20 cellular contexts compared by ENCODE assay signal in the genomic region with DNA sequence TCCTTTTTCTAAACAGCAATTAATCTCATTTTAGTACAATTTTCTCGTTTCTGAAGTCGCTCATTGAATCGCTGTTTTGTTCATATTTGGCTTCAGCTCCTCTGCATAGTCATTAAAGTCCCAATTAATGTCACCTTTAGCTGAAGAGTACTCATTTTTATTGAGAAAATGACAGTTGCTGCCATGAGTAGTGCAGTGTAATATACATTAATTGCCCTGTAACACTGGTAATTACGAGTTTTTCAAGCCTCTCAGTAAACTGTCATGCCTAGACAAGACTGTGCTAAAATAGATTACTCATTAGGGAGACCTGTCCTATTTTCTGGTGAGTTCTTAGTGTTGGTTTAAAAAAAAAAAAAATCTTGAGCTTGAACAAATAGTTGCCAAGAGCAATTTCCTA.
A peak's percentile ranks its signal among the peaks of the same experiment; 100 is the strongest.
DNase-seq lines count a peak whose midpoint lies in the region; ATAC-seq lines count a peak whose summit lies in the region.
"Had no signal": no experiment of that assay in that cellular context is flagged by ENCODE, and none has a peak within 500 bp of the region (broad histone marks: within the 10 kb centered on the region; RNA-seq: fewer than 3 reads in every experiment).

No MANE protein-coding gene starts in this region.

- peaks cover 12 to 18% (median 18%) of the 10 kb centered on the region in 3 donors for H3K36me3 Mint-ChIP-seq in immature natural killer cell
- peaks cover 36% of the 10 kb centered on the region for H3K36me3 Mint-ChIP-seq in stimulated activated memory B cell treated with anti-CD40 and anti-IgM and Interleukin-4, amounts not matched to agents 10 μg/mL and 1 μg/mL and 100 μg/mL, for 72 hours

- H3K27me3 Mint-ChIP-seq in immature natural killer cell (ENCODE audit: low read depth in 3 of 3): peaks cover 0 to 2% (median 1%) of the 10 kb centered on the region in 3 donors
- H3K27me3 Mint-ChIP-seq in stimulated activated memory B cell treated with anti-CD40 and anti-IgM and Interleukin-4, amounts not matched to agents 10 μg/mL and 1 μg/mL and 100 μg/mL, for 72 hours: no peaks in the 10 kb centered on the region
- H3K27me3 Mint-ChIP-seq: activated CD8-positive, alpha-beta memory T cell treated with anti-CD3 and anti-CD28 coated beads, Interleukin-2, amount 10 ng/mL, durations not matched to agents 7 days and 5 days; CD4-positive, alpha-beta T cell; naive thymus-derived CD8-positive, alpha-beta T cell had no signal

- H3K9me3 Mint-ChIP-seq in immature natural killer cell: peaks cover 0 to 5% (median 0%) of the 10 kb centered on the region in 6 donors
- H3K9me3 Mint-ChIP-seq in stimulated activated memory B cell treated with anti-CD40 and anti-IgM and Interleukin-4, amounts not matched to agents 10 μg/mL and 1 μg/mL and 100 μg/mL, for 72 hours: peaks cover 7% of the 10 kb centered on the region

- DNase-seq in DMS79 treated with DMSO at 0.1 percent for 48 hours (lab: John Stamatoyannopoulos, UW) (peak; percentile 38), DMS79 (lab: John Stamatoyannopoulos, UW) (no peak), NCI-H146 (lab: John Stamatoyannopoulos, UW) (peak; percentile 92), NCI-H748 treated with DMSO at 0.1 percent for 48 hours (lab: John Stamatoyannopoulos, UW) (peak; percentile 85), immature natural killer cell (no peak)
- DNase-seq in stimulated activated naive CD4-positive, alpha-beta T cell treated with Interleukin-2 at 50 U/mL for 16 hours (lab: John Stamatoyannopoulos, UW): no peak
- DNase-seq: activated CD4-positive, alpha-beta T cell treated with anti-CD3 and anti-CD28 coated beads, Interleukin-2, amount 50 U/mL, for 1 hour; activated CD8-positive, alpha-beta memory T cell treated with anti-CD3 and anti-CD28 coated beads, Interleukin-2, amount 10 ng/mL, durations not matched to agents 7 days and 5 days; activated naive CD4-positive, alpha-beta T cell treated with Interleukin-2 at 50 U/mL for 16 hours; activated T-cell treated with anti-CD3 and anti-CD28 coated beads, Interleukin-2, amount 50 U/mL, for 48 hours; body of pancreas; CD4-positive, alpha-beta T cell; GOT3; IMR-90; midbrain; naive thymus-derived CD8-positive, alpha-beta T cell; stomach; tibial artery had no signal

- peak; percentile 86 for ATAC-seq in esophagus mucosa
- ATAC-seq in stimulated activated memory B cell treated with anti-CD40 and anti-IgM and Interleukin-4, amounts not matched to agents 10 μg/mL and 1 μg/mL and 100 μg/mL, for 72 hours: no peak
- ATAC-seq: activated CD8-positive, alpha-beta memory T cell treated with anti-CD3 and anti-CD28 coated beads, Interleukin-2, amount 10 ng/mL, durations not matched to agents 7 days and 5 days; body of pancreas; naive thymus-derived CD8-positive, alpha-beta T cell had no signal

- H3K4me3 Mint-ChIP-seq in immature natural killer cell: no peak overlapping the region
- H3K4me3 Mint-ChIP-seq in stimulated activated memory B cell treated with anti-CD40 and anti-IgM and Interleukin-4, amounts not matched to agents 10 μg/mL and 1 μg/mL and 100 μg/mL, for 72 hours: no peak overlapping the region
- H3K4me3 Mint-ChIP-seq: activated CD8-positive, alpha-beta memory T cell treated with anti-CD3 and anti-CD28 coated beads, Interleukin-2, amount 10 ng/mL, durations not matched to agents 7 days and 5 days; CD4-positive, alpha-beta T cell; naive thymus-derived CD8-positive, alpha-beta T cell had no signal

- H3K4me1 Mint-ChIP-seq in immature natural killer cell: no peaks in the 10 kb centered on the region
- H3K4me1 Mint-ChIP-seq in stimulated activated memory B cell treated with anti-CD40 and anti-IgM and Interleukin-4, amounts not matched to agents 10 μg/mL and 1 μg/mL and 100 μg/mL, for 72 hours: no peaks in the 10 kb centered on the region
- H3K4me1 Mint-ChIP-seq: naive thymus-derived CD8-positive, alpha-beta T cell had no signal

- no peak overlapping the region for H3K27ac Mint-ChIP-seq in immature natural killer cell
- no peak overlapping the region for H3K27ac Mint-ChIP-seq in stimulated activated memory B cell treated with anti-CD40 and anti-IgM and Interleukin-4, amounts not matched to agents 10 μg/mL and 1 μg/mL and 100 μg/mL, for 72 hours
- H3K27ac Mint-ChIP-seq: activated CD8-positive, alpha-beta memory T cell treated with anti-CD3 and anti-CD28 coated beads, Interleukin-2, amount 10 ng/mL, durations not matched to agents 7 days and 5 days; CD4-positive, alpha-beta T cell; naive thymus-derived CD8-positive, alpha-beta T cell had no signal

Comparison
In these comparisons a context has a peak if more than half of its experiments do, and no peak if none do; other contexts are left out.
1. DNase-seq: peak in DMS79 treated with DMSO at 0.1 percent for 48 hours (single experiment), NCI-H146 (single experiment) and NCI-H748 treated with DMSO at 0.1 percent for 48 hours (single experiment); none in DMS79 (single experiment), immature natural killer cell (0 of 3) and stimulated activated naive CD4-positive, alpha-beta T cell treated with Interleukin-2 at 50 U/mL for 16 hours (single experiment).